Comparison of ENCODE assay signal across 18 cellular contexts in genomic region chr3:151798476-151798875, GRCh38. TPM values are rescaled to one million over a fixed set of nuclear protein-coding genes. Genes with fewer than 3 reads are reported as not detected.
DNase-seq lines count a peak whose midpoint lies in the region; ATAC-seq and TF ChIP-seq lines count a peak whose summit lies in the region.
"Had no signal": no experiment of that assay in that cellular context is flagged by ENCODE, and none has a peak within 500 bp of the region (broad histone marks: within the 10 kb centered on the region; RNA-seq: fewer than 3 reads in every experiment).

No MANE protein-coding gene starts in this region.

- DNase-seq in Caki2 (ENCODE audit: low read depth) (peak; percentile 41), M059J (ENCODE audit: low read depth) (peak; percentile 63), brain microvascular endothelial cell (peak; percentile 69), kidney tubule cell (ENCODE audit: low spot score) (peak; percentile 65), left cardiac atrium (no peak), retina (no peak)
- no peak for DNase-seq in activated CD4-positive, alpha-beta T cell treated with anti-CD3 and anti-CD28 coated beads for 1 hour
- DNase-seq: C1 segment of cervical spinal cord, HFFc6, NCI-H1417 treated with DMSO at 0.1 percent for 48 hours, NCI-H2029, NCI-H2171, NCI-H510A treated with DMSO at 0.1 percent for 48 hours, Right ventricle myocardium superior had no signal

- ATAC-seq in left cardiac atrium (no peak), GM21825 (IDR thresholded peaks at IDR 0.05; ENCODE audit: unreplicated experiment) (no peak)
- ATAC-seq: A549, Panc1 had no signal

- H3K27me3 ChIP-seq in brain microvascular endothelial cell (replicated peaks) = no peaks in the 10 kb centered on the region

- in situ Hi-C loops in Caki2 (cut with HindIII; ENCODE audit: low pct_unique_long_range_greater_than_20kb, low sequenced_read_pairs) (no loop called here), brain microvascular endothelial cell (cut with HindIII; ENCODE audit: low pct_ligation_motif_present, low sequenced_read_pairs) (no loop called here)

- no peak for TF ChIP-seq CTCF in brain microvascular endothelial cell (IDR thresholded peaks at IDR 0.05; ENCODE audit: low read depth, low read length, missing control alignments)

- H3K27ac ChIP-seq in brain microvascular endothelial cell = peak overlapping the region; percentile 43
- H3K27ac ChIP-seq: A549 had no signal

- intact Hi-C loops in left cardiac atrium (cut with DNase I) = no loop called here

- H3K4me3 ChIP-seq in brain microvascular endothelial cell (ENCODE audit: low read depth, low read length) = no peak overlapping the region
- H3K4me3 ChIP-seq: A549, SK-N-MC had no signal

- peaks cover 2% of the 10 kb centered on the region for H3K36me3 ChIP-seq in brain microvascular endothelial cell (replicated peaks)

RNA-seq across cellular contexts. Expression of gene AADAC, which starts 15.4 kb away (rescaled TPM):
- total RNA-seq in Caki2 (2014; rRNA removed; shearing (Covaris generic); ENCODE audit: low replicate concordance) = not detected in 2 replicates
- 0.39 TPM in 1 of 2 replicates, not detected in the other for total RNA-seq in M059J (2014; rRNA removed; shearing (Covaris generic))
- 1 to 10 TPM; 1.4 to 2.7 TPM for total RNA-seq in left cardiac atrium
- total RNA-seq: HFFc6, Right ventricle myocardium superior had no signal

Comparison
In these comparisons a context has a peak if more than half of its experiments do, and no peak if none do; other contexts are left out.
1. DNase-seq: peak in Caki2 (single experiment), M059J (single experiment), brain microvascular endothelial cell (single experiment) and kidney tubule cell (single experiment); none in left cardiac atrium (single experiment), activated CD4-positive, alpha-beta T cell treated with anti-CD3 and anti-CD28 coated beads for 1 hour (single experiment) and retina (single experiment).